In genomic region chr12:44930972-44931600, GRCh38 we compare ENCODE assay signal across 8 cellular contexts. TPM values are rescaled to one million over a fixed set of nuclear protein-coding genes. Genes with fewer than 3 reads are reported as not detected.
DNase-seq lines count a peak whose midpoint lies in the region; ATAC-seq and TF ChIP-seq lines count a peak whose summit lies in the region.

No MANE protein-coding gene starts in this region.

- peaks cover 22% of the 10 kb centered on the region for H3K4me1 ChIP-seq in DOHH2 (ENCODE audit: control insufficient read depth, low read length)
- H3K4me1 ChIP-seq in adipocyte (ENCODE audit: control insufficient read depth, insufficient read depth, low read length) = peaks cover 3% of the 10 kb centered on the region
- H3K4me1 ChIP-seq in right atrium auricular region = no peaks in the 10 kb centered on the region

- no peaks in the 10 kb centered on the region for H3F3A ChIP-seq in DOHH2 (ENCODE audit: control insufficient read depth, insufficient read depth)

- no peaks in the 10 kb centered on the region for H3K9me3 Mint-ChIP-seq in stimulated activated effector memory CD8-positive, alpha-beta T cell treated with anti-CD3 and anti-CD28 coated beads, Interleukin-12 subunit alpha, Interleukin-12 subunit beta, amount 100 ng/mL, for 72 hours

- H4K20me1 ChIP-seq in DOHH2 (ENCODE audit: control insufficient read depth, insufficient read depth, low read depth, low read length) = no peaks in the 10 kb centered on the region

- TF ChIP-seq CTCF in DOHH2 (IDR thresholded peaks at IDR 0.05; ENCODE audit: low read depth, low read length, poor library complexity, severe bottlenecking) (peak; percentile 61), right atrium auricular region (IDR thresholded peaks at IDR 0.05) (peak; percentile 42 to 74)

- H3K36me3 ChIP-seq in DOHH2 (ENCODE audit: control insufficient read depth, low read length) (no peaks in the 10 kb centered on the region), adipocyte (ENCODE audit: control insufficient read depth, insufficient read depth, low read length, severe bottlenecking) (no peaks in the 10 kb centered on the region), right atrium auricular region (no peaks in the 10 kb centered on the region)

- H3K27ac Mint-ChIP-seq in stimulated activated effector memory CD8-positive, alpha-beta T cell treated with anti-CD3 and anti-CD28 coated beads, Interleukin-12 subunit alpha, Interleukin-12 subunit beta, amount 100 ng/mL, for 72 hours = no peak overlapping the region

- no peaks in the 10 kb centered on the region for H3K4me1 Mint-ChIP-seq in stimulated activated effector memory CD8-positive, alpha-beta T cell treated with anti-CD3 and anti-CD28 coated beads, Interleukin-12 subunit alpha, Interleukin-12 subunit beta, amount 100 ng/mL, for 72 hours

- H3K9me2 ChIP-seq in DOHH2 (replicated peaks; ENCODE audit: control insufficient read depth, low read length) = no peaks in the 10 kb centered on the region

- H3K27ac ChIP-seq in DOHH2 (ENCODE audit: low read depth, low read length) (no peak overlapping the region), right atrium auricular region (no peak overlapping the region)

- H3K9ac ChIP-seq in adipocyte (ENCODE audit: low read length) = no peak overlapping the region

- H3K9me3 ChIP-seq in DOHH2 (ENCODE audit: control insufficient read depth, insufficient read depth, low read length) = no peaks in the 10 kb centered on the region
- no peaks in the 10 kb centered on the region for H3K9me3 ChIP-seq in adipocyte (ENCODE audit: control insufficient read depth, low read length)
- H3K9me3 ChIP-seq in right atrium auricular region = no peaks in the 10 kb centered on the region

- H3K4me3 ChIP-seq in DOHH2 (ENCODE audit: low read length) = no peak overlapping the region
- H3K4me3 ChIP-seq in adipocyte (ENCODE audit: low read length) = no peak overlapping the region
- H3K4me3 ChIP-seq in right atrium auricular region = no peak overlapping the region

- H3K4me2 ChIP-seq in DOHH2 (ENCODE audit: low read length) = 0 out of 2 replicates have a peak overlapping the region, but pooled peaks have one; percentile 2

- no peaks in the 10 kb centered on the region for H3K36me3 Mint-ChIP-seq in stimulated activated effector memory CD8-positive, alpha-beta T cell treated with anti-CD3 and anti-CD28 coated beads, Interleukin-12 subunit alpha, Interleukin-12 subunit beta, amount 100 ng/mL, for 72 hours

- peak; percentile 56 for ATAC-seq in HG02798 (IDR thresholded peaks at IDR 0.05; ENCODE audit: poor library complexity, unreplicated experiment)
- peak; percentile 56 for ATAC-seq in stimulated activated effector memory CD8-positive, alpha-beta T cell treated with anti-CD3 and anti-CD28 coated beads, Interleukin-12 subunit alpha, Interleukin-12 subunit beta, amount 100 ng/mL, for 72 hours

- H3K79me2 ChIP-seq in DOHH2 (ENCODE audit: control insufficient read depth, low read length) = no peaks in the 10 kb centered on the region

- peak; percentile 49 for DNase-seq in NCI-H2171 treated with DMSO at 0.1 percent for 48 hours (lab: John Stamatoyannopoulos, UW)
- peak; percentile 96 for DNase-seq in adipocyte (ENCODE audit: low read depth)
- no peak for DNase-seq in right atrium auricular region (ENCODE audit: low spot score)
- DNase-seq in stimulated activated effector memory CD8-positive, alpha-beta T cell treated with anti-CD3 and anti-CD28 coated beads, Interleukin-12 subunit alpha, Interleukin-12 subunit beta, amount 100 ng/mL, for 72 hours (ENCODE audit: low spot score in 2 of 2) = no peak
- DNase-seq in ureter (ENCODE audit: low spot score) = no peak
- no peak for DNase-seq in activated gamma-delta T cell treated with Interleukin-2 at 50 U/mL for 16 hours

- no peak overlapping the region for H3K4me3 Mint-ChIP-seq in stimulated activated effector memory CD8-positive, alpha-beta T cell treated with anti-CD3 and anti-CD28 coated beads, Interleukin-12 subunit alpha, Interleukin-12 subunit beta, amount 100 ng/mL, for 72 hours

- H3K27me3 ChIP-seq in DOHH2 (ENCODE audit: control insufficient read depth, low read length) (no peaks in the 10 kb centered on the region), adipocyte (replicated peaks; ENCODE audit: control insufficient read depth, insufficient read depth, low read length) (no peaks in the 10 kb centered on the region), right atrium auricular region (no peaks in the 10 kb centered on the region)

RNA-seq across cellular contexts. Expression of gene NELL2, which starts 55.0 kb away (rescaled TPM):
- total RNA-seq in right atrium auricular region = under 1 TPM; 0.31 to 0.52 TPM
- total RNA-seq in ureter = 8.1 TPM

Comparison
In these comparisons a context has a peak if more than half of its experiments do, and no peak if none do; other contexts are left out.
1. DNase-seq: peak in NCI-H2171 treated with DMSO at 0.1 percent for 48 hours (single experiment) and adipocyte (single experiment); none in right atrium auricular region (single experiment), stimulated activated effector memory CD8-positive, alpha-beta T cell treated with anti-CD3 and anti-CD28 coated beads, Interleukin-12 subunit alpha, Interleukin-12 subunit beta, amount 100 ng/mL, for 72 hours (0 of 2), ureter (single experiment) and activated gamma-delta T cell treated with Interleukin-2 at 50 U/mL for 16 hours (single experiment).